19 cellular contexts compared by ENCODE assay signal in the genomic region with DNA sequence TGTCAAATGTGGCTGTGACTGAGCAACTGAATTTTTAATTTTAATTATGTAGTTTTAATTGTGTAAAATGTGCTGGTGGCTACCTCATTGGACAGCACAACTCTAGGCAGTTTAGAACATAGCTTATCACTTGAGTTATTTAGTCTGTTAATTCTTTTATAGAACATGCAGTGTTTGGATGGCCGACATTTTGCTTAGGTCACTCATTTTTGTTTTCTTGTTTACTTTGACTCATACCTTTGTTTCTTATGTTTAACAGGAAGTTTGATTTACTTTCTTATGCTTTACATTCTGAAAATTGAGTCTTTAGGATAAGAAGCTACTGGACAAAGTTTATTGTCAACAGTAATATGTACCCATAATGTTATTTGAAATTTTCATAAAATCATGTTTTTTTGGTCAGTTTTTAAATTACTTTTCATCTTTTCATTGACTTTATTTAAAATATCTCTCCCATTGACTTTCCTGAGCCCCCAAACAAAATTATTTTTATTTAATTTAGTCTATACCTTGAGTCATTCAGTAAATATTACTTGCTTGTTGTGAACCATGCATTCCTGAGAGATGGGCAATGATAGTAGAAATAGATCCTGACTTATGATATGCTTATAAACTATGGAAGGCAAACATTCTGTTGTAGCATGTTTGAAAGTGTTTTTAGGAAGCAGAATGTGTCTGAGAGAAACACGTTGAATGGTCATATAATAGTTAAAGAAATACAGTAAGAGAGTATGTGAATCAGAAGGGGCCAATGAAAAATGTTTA.
DNase-seq lines count a peak whose midpoint lies in the region; ATAC-seq and TF ChIP-seq lines count a peak whose summit lies in the region.
"Had no signal": no experiment of that assay in that cellular context is flagged by ENCODE, and none has a peak within 500 bp of the region (broad histone marks: within the 10 kb centered on the region; RNA-seq: fewer than 3 reads in every experiment).

No MANE protein-coding gene starts in this region.

- H3K79me2 ChIP-seq in ACC112 (ENCODE audit: control insufficient read depth, insufficient read depth, low read length, unreplicated experiment), result peaks cover 46% of the 10 kb centered on the region

- no peaks in the 10 kb centered on the region for H3K27me3 Mint-ChIP-seq in naive thymus-derived CD8-positive, alpha-beta T cell

- H3K27me3 ChIP-seq in ACC112 (ENCODE audit: insufficient read depth, low read length) (no peaks in the 10 kb centered on the region), foreskin keratinocyte (no peaks in the 10 kb centered on the region)
- H3K27me3 ChIP-seq: colonic mucosa, Peyer's patch, stomach had no signal

- POLR2A ChIA-PET in naive thymus-derived CD8-positive, alpha-beta T cell (lab: Charles Lee), result no interaction called here

- DNase-seq in HS-5 (ENCODE audit: low read depth) (peak; percentile 53), SW 1271 (lab: John Stamatoyannopoulos, UW) (peak; percentile 26 to 34), foreskin keratinocyte (peak; percentile 79 to 88), HuH-7.5 (ENCODE audit: low spot score) (no peak), Right ventricle myocardium superior (no peak), cortex of kidney (lab: John Stamatoyannopoulos, UW) (no peak)
- no peak for DNase-seq in naive thymus-derived CD8-positive, alpha-beta T cell
- DNase-seq: amniotic stem cell; colonic mucosa; erythroblast; GDM1; hypothalamus; NCI-H187; NCI-H526 treated with DMSO at 0.1 percent for 48 hours; Peyer's patch; stimulated activated CD4-positive, alpha-beta T cell treated with anti-CD3 and anti-CD28 coated beads, Interleukin-15, amount 100 ng/mL, for 24 hours; stomach had no signal

- peak overlapping the region; percentile 36 for H3K27ac ChIP-seq in ACC112 (ENCODE audit: low read depth, low read length)
- H3K27ac ChIP-seq in foreskin keratinocyte, result no peak overlapping the region
- H3K27ac ChIP-seq: colonic mucosa, Peyer's patch had no signal

- no peak overlapping the region for H2AFZ ChIP-seq in ACC112 (ENCODE audit: low read length, unreplicated experiment)

- no peaks in the 10 kb centered on the region for H3K9me3 Mint-ChIP-seq in naive thymus-derived CD8-positive, alpha-beta T cell

- peak overlapping the region in 2 of 10 donors; percentile 15 to 16 for H3K27ac Mint-ChIP-seq in naive thymus-derived CD8-positive, alpha-beta T cell

- H3K4me3 ChIP-seq in ACC112 (ENCODE audit: low read depth, low read length), result no peak overlapping the region
- H3K4me3 ChIP-seq: colonic mucosa, Peyer's patch, stomach had no signal

- no peaks in the 10 kb centered on the region for H3K36me3 ChIP-seq in ACC112 (ENCODE audit: insufficient read depth, low read length)
- H3K36me3 ChIP-seq: colonic mucosa, Peyer's patch, stomach had no signal

- peak; percentile 85 for ATAC-seq in foreskin keratinocyte
- no peak for ATAC-seq in naive thymus-derived CD8-positive, alpha-beta T cell
- no peak for ATAC-seq in Right ventricle myocardium superior (ENCODE audit: poor library complexity)
- ATAC-seq: left lobe of liver had no signal

- H3K4me1 ChIP-seq in ACC112 (ENCODE audit: control insufficient read depth, insufficient read depth, low read length, unreplicated experiment) (peaks cover 22% of the 10 kb centered on the region), foreskin keratinocyte (peaks cover 26% of the 10 kb centered on the region)
- H3K4me1 ChIP-seq: colonic mucosa had no signal

- no peak for TF ChIP-seq CTCF in foreskin keratinocyte (conservative IDR thresholded peaks at IDR 0.05)

- no peak overlapping the region for H3K4me3 Mint-ChIP-seq in naive thymus-derived CD8-positive, alpha-beta T cell

- H3K36me3 Mint-ChIP-seq in naive thymus-derived CD8-positive, alpha-beta T cell, result peaks cover 0 to 3% (median 0%) of the 10 kb centered on the region in 3 donors

- intact Hi-C loops in Right ventricle myocardium superior (cut with DNase I), result no loop called here

- peaks cover 19 to 60% (median 51%) of the 10 kb centered on the region in 4 donors for H3K4me1 Mint-ChIP-seq in naive thymus-derived CD8-positive, alpha-beta T cell

Comparison
In these comparisons a context has a peak if more than half of its experiments do, and no peak if none do; other contexts are left out.
1. DNase-seq: peak in HS-5 (single experiment), SW 1271 (2 of 2) and foreskin keratinocyte (2 of 2); none in naive thymus-derived CD8-positive, alpha-beta T cell (0 of 10), HuH-7.5 (single experiment), Right ventricle myocardium superior (single experiment) and cortex of kidney (single experiment).